Comparison of ENCODE assay signal across 8 cellular contexts in the genomic region with DNA sequence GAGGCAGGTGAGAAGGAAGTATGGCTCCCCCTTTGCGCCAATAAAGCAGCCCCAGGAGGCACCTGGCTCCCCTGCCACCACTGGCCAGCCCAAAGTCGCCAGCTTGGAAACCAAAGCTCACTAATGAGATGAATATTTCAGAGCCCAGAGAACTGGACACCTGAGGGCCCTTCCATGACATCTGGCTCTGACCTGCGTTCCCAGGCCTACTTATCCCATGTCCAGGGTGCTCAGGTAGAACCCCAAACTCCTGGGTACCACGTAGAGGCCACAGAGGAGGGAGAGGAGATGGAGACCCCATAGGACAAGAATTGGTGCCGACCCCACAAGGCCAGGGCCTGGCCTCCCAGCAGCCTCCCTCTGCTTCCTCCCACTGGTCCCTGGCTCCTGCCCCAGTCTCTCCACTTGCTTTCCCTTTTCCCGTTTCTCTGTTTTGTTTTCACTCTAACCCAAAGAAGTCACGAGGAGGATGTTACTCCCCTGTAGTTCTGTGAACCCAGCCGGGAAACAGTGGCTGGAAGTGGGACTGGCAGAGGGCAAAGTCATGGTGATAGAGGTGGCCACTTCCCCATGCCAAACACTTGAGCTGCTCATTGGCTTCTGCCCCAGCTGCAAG. TPM values are rescaled to one million over a fixed set of nuclear protein-coding genes. Genes with fewer than 3 reads are reported as not detected.
A peak's percentile ranks its signal among the peaks of the same experiment; 100 is the strongest.
DNase-seq lines count a peak whose midpoint lies in the region; ATAC-seq and TF ChIP-seq lines count a peak whose summit lies in the region.

No MANE protein-coding gene starts in this region.

- peak overlapping the region; percentile 98 for H3K9ac ChIP-seq in HCT116 (ENCODE audit: low read length)

- peaks cover 47 to 86% of the 10 kb centered on the region in 2 experiments for H3K4me1 ChIP-seq in HCT116 (ENCODE audit: control insufficient read depth in 1 of 2, insufficient read depth in 2 of 2, low read length in 2 of 2)
- H3K4me1 ChIP-seq in cardiac muscle cell (ENCODE audit: low read depth) = peaks cover 33% of the 10 kb centered on the region
- peaks cover 0 to 58% (median 56%) of the 10 kb centered on the region in 4 donors for H3K4me1 ChIP-seq in sigmoid colon

- no peaks in the 10 kb centered on the region for H3K9me3 ChIP-seq in HCT116 (ENCODE audit: control insufficient read depth in 1 of 2, insufficient read depth in 1 of 2, low read depth in 1 of 2, low read length in 2 of 2)
- H3K9me3 ChIP-seq in cardiac muscle cell (ENCODE audit: low read depth) = no peaks in the 10 kb centered on the region
- H3K9me3 ChIP-seq in sigmoid colon = no peaks in the 10 kb centered on the region

- peak overlapping the region; percentile 79 for H3K27ac ChIP-seq in HCT116 (ENCODE audit: low read depth, low read length)
- no peak overlapping the region for H3K27ac ChIP-seq in cardiac muscle cell
- H3K27ac ChIP-seq in sigmoid colon = peak overlapping the region; percentile 91 to 99 (median 96)

- H4K20me1 ChIP-seq in HCT116 (ENCODE audit: insufficient read depth) = no peaks in the 10 kb centered on the region

- TF ChIP-seq POLR2A in HCT116 (IDR thresholded peaks at IDR 0.05; ENCODE audit: borderline replicate concordance, extremely low read depth, insufficient read depth, insufficient read length) (no peak), sigmoid colon (IDR thresholded peaks at IDR 0.05) (no peak)

- CTCF ChIA-PET in HCT116 (lab: Charles Lee) = interaction anchor here (1.4 kb wide), 2 partner anchors 102 to 104 kb away, joined by 3 read pairs; no protein-coding TSS in a partner anchor

- no peak for TF ChIP-seq EP300 in sigmoid colon (IDR thresholded peaks at IDR 0.05)

- DNase-seq in HCT116 (ENCODE audit: low read depth, low spot score) (no peak), cardiac muscle cell (ENCODE audit: low read depth in 1 of 2, low spot score in 1 of 2) (peak in 1 of 2 donors; percentile 41), sigmoid colon (no peak), NCI-H526 treated with DMSO at 0.1 percent for 48 hours (lab: John Stamatoyannopoulos, UW) (no peak), retina (no peak), NCI-H146 treated with DMSO at 0.1 percent for 48 hours (lab: John Stamatoyannopoulos, UW; ENCODE audit: unreplicated experiment) (no peak), SHP77 (lab: John Stamatoyannopoulos, UW) (no peak)
- DNase-seq in activated T-cell treated with anti-CD3 and anti-CD28 coated beads, Interleukin-2, amount 50 U/mL, for 48 hours = peak; percentile 47

- peak overlapping the region; percentile 75 to 96 for H3K4me3 ChIP-seq in HCT116 (replicated peaks in 1 of 2; ENCODE audit: low read depth in 1 of 2, low read length in 2 of 2)
- H3K4me3 ChIP-seq in cardiac muscle cell = peak overlapping the region; percentile 35
- peak overlapping the region; percentile 67 to 97 (median 86) for H3K4me3 ChIP-seq in sigmoid colon

- BruUV-seq in HCT116 (replicated peaks; lab: Mats Ljungman, UMichigan) = no TSS peak

- H3K27me3 ChIP-seq in HCT116 (ENCODE audit: insufficient read depth, low read length) = no peaks in the 10 kb centered on the region
- no peaks in the 10 kb centered on the region for H3K27me3 ChIP-seq in cardiac muscle cell
- H3K27me3 ChIP-seq in sigmoid colon = no peaks in the 10 kb centered on the region

- H3K4me2 ChIP-seq in HCT116 (ENCODE audit: low read length) = peak overlapping the region; percentile 93

- peak; percentile 1; the same call in 1 of the 2 replicates for ATAC-seq in HCT116

- no peak overlapping the region for H2AFZ ChIP-seq in HCT116 (ENCODE audit: low read depth, low read length, poor library complexity, severe bottlenecking)

- H3K9me2 ChIP-seq in HCT116 (ENCODE audit: insufficient read depth) = no peaks in the 10 kb centered on the region

- H3K36me3 ChIP-seq in HCT116 (ENCODE audit: control insufficient read depth in 1 of 2, insufficient read depth in 2 of 2, low read length in 2 of 2) (no peaks in the 10 kb centered on the region), cardiac muscle cell (no peaks in the 10 kb centered on the region), sigmoid colon (no peaks in the 10 kb centered on the region)

- H3K79me2 ChIP-seq in HCT116 (ENCODE audit: insufficient read depth, low read length) = peaks cover 52% of the 10 kb centered on the region

- intact Hi-C loops in HCT116 (cut with micrococcal nuclease) (no loop called here), sigmoid colon (cut with DNase I) (loop anchor here (5.0 to 10.0 kb wide), 4 partner anchors 76 to 353 kb away; partner anchors contain the start of genes CNOT9 and USP37)

- TF ChIP-seq CTCF in HCT116 (IDR thresholded peaks at IDR 0.05 in 2 of 3, conservative IDR thresholded peaks at IDR 0.05 in 1 of 3; ENCODE audit: borderline replicate concordance in 1 of 3, insufficient read depth in 1 of 3, low read depth in 2 of 3, low read length in 2 of 3) (no peak), cardiac muscle cell (IDR thresholded peaks at IDR 0.05; ENCODE audit: low read depth, low read length) (no peak), sigmoid colon (IDR thresholded peaks at IDR 0.05) (no peak)

- RAD21 ChIA-PET in HCT116 (lab: Charles Lee; ENCODE audit: low non-redundant PET in 1 of 2, low total read pairs in 2 of 2, uncharacterized antibody in 2 of 2, unreplicated experiment in 2 of 2) = no interaction called here

- TF ChIP-seq RAD21 in HCT116 (IDR thresholded peaks at IDR 0.05; ENCODE audit: low read depth) = no peak

- WGBS in sigmoid colon, 2 donors = 38 to 40% methylated on average over 8 of the region's 8 CpGs

- POLR2A ChIA-PET in HCT116 (lab: Charles Lee) = no interaction called here

TF ChIP-seq in HCT116, 20 proteins besides CTCF, POLR2A, EP300 and RAD21:
- TF ChIP-seq EZH2 (IDR thresholded peaks at IDR 0.05) (no peak), SIN3A (IDR thresholded peaks at IDR 0.05; ENCODE audit: low read depth) (no peak)

RNA-seq across cellular contexts. Expression of gene TMBIM1, which starts 0.9 kb away (rescaled TPM):
- total RNA-seq in HCT116 (2021; ENCODE audit: unreplicated experiment) (91.0 TPM), cardiac muscle cell (15.5 and 25.9 TPM in 2 replicates), sigmoid colon (100 to 1,000 TPM; 116 to 157 (median 146) TPM)
- 138 and 165 TPM in 2 replicates for polyA plus RNA-seq in HCT116 (2012)
- polyA plus RNA-seq in cardiac muscle cell (18.8 and 41.2 TPM in 2 replicates), sigmoid colon (100 to 1,000 TPM in 2 of 3 donors, 10 to 100 TPM in 1; 90.2 to 204 (median 109) TPM)

RNA-seq across cellular contexts. Expression of gene PNKD, which starts 21.1 kb away (rescaled TPM):
- total RNA-seq in HCT116 (2021; ENCODE audit: unreplicated experiment) (58.1 TPM), cardiac muscle cell (103 and 173 TPM in 2 replicates), sigmoid colon (10 to 100 TPM; 46.8 to 95.1 (median 69.1) TPM)
- 49.4 and 64.8 TPM in 2 replicates for polyA plus RNA-seq in HCT116 (2012)
- polyA plus RNA-seq in cardiac muscle cell (206 and 287 TPM in 2 replicates), sigmoid colon (100 to 1,000 TPM; 112 to 199 (median 190) TPM)

RNA-seq across cellular contexts. Expression of gene AAMP, which starts 21.5 kb away (rescaled TPM):
- 111 TPM for total RNA-seq in HCT116 (2021; ENCODE audit: unreplicated experiment)
- 129 and 173 TPM in 2 replicates for polyA plus RNA-seq in HCT116 (2012)
- total RNA-seq in cardiac muscle cell = 269 and 315 TPM in 2 replicates
- polyA plus RNA-seq in cardiac muscle cell = 273 and 276 TPM in 2 replicates
- 100 to 1,000 TPM in 1 of 4 donors, 10 to 100 TPM in 3; 85.7 to 103 (median 90.0) TPM for total RNA-seq in sigmoid colon
- 100 to 1,000 TPM; 108 to 141 (median 138) TPM for polyA plus RNA-seq in sigmoid colon

RNA-seq across cellular contexts. Expression of gene GPBAR1, which starts 30.6 kb away (rescaled TPM):
- 0.27 TPM for total RNA-seq in HCT116 (2021; ENCODE audit: unreplicated experiment)
- polyA plus RNA-seq in HCT116 (2012) = 0.10 and 0.16 TPM in 2 replicates
- total RNA-seq in cardiac muscle cell = 2.4 and 4.4 TPM in 2 replicates
- polyA plus RNA-seq in cardiac muscle cell = 2.9 and 7.9 TPM in 2 replicates
- 1 to 10 TPM; 3.1 to 7.1 (median 5.4) TPM for total RNA-seq in sigmoid colon
- 1 to 10 TPM in 2 of 3 donors, under 1 TPM in 1; 0.60 to 2.5 (median 1.4) TPM for polyA plus RNA-seq in sigmoid colon

Comparison
In these comparisons a context has a peak if more than half of its experiments do, and no peak if none do; other contexts are left out.
1. DNase-seq: peak in activated T-cell treated with anti-CD3 and anti-CD28 coated beads, Interleukin-2, amount 50 U/mL, for 48 hours (2 of 2); none in HCT116 (single experiment), sigmoid colon (single experiment), NCI-H526 treated with DMSO at 0.1 percent for 48 hours (single experiment), retina (single experiment), NCI-H146 treated with DMSO at 0.1 percent for 48 hours (single experiment) and SHP77 (0 of 2).
2. H3K4me3 ChIP-seq: peak in every context shown above with its lines; median percentile 86 in sigmoid colon; 86 in HCT116; 35 in cardiac muscle cell.